ENCODE assay signal across 2 cellular contexts in the genomic region with DNA sequence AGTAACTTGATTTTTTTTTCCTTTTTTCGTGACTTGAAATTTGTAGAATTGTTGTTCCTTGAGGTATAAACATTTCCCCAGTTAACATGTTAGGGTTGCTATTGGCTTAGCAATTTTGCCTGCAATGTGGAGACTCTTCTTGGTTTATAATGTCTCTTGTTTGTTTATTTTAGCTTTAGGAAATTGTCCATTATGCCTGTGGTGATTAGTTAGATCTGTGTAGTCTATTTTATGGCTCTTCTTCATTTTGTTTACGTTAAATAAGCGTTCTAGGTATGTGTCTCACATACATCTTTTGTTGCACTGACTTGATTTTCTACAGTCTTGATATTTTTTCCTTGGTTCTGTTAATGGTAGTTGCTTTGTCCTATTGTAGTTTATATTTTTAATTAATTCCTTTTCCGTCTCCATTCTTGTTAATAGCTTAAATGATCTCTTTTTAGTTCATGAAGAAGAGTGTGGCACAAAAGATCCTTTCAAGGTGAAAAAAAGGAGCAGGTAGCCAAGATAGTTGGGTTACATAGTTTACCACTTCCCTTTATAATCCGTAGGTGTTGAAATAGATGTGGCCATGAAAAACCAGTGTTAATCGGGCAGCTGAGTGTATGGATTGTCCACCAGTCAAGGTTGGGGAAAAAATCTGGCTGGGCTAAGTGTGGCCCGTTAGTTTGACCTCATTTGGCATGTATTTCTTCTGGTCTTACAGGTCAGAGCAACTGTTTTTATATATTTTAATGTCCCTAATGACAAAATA.
TF ChIP-seq lines count a peak whose summit lies in the region.

No MANE protein-coding gene starts in this region.

TF ChIP-seq in IMR-90, 13 proteins besides CTCF, POLR2A, EP300 and RAD21:
- TF ChIP-seq RFX5 (IDR thresholded peaks at IDR 0.05; ENCODE audit: low read depth, low read length) (no peak), CHD1 (IDR thresholded peaks at IDR 0.05; ENCODE audit: low read depth, low read length) (no peak), CEBPB (IDR thresholded peaks at IDR 0.05; ENCODE audit: low read depth, low read length) (no peak), RCOR1 (IDR thresholded peaks at IDR 0.05; ENCODE audit: insufficient replicate concordance, low read length) (no peak), MAFK (IDR thresholded peaks at IDR 0.05; ENCODE audit: low read depth, low read length) (no peak), FOS (IDR thresholded peaks at IDR 0.05; ENCODE audit: low read depth, low read length) (no peak), MXI1 (IDR thresholded peaks at IDR 0.05; ENCODE audit: borderline replicate concordance, low read depth, low read length) (no peak), SMC3 (IDR thresholded peaks at IDR 0.05; ENCODE audit: low read depth, low read length) (no peak), MAZ (IDR thresholded peaks at IDR 0.05; ENCODE audit: borderline replicate concordance, low read depth, low read length) (no peak), NFE2L2 (IDR thresholded peaks at IDR 0.05; ENCODE audit: low read depth, low read length) (no peak), BHLHE40 (IDR thresholded peaks at IDR 0.05; ENCODE audit: low read depth, low read length) (no peak)
- TF ChIP-seq, protein P1, sequence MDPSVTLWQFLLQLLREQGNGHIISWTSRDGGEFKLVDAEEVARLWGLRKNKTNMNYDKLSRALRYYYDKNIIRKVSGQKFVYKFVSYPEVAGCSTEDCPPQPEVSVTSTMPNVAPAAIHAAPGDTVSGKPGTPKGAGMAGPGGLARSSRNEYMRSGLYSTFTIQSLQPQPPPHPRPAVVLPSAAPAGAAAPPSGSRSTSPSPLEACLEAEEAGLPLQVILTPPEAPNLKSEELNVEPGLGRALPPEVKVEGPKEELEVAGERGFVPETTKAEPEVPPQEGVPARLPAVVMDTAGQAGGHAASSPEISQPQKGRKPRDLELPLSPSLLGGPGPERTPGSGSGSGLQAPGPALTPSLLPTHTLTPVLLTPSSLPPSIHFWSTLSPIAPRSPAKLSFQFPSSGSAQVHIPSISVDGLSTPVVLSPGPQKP (IDR thresholded peaks at IDR 0.05; ENCODE audit: borderline replicate concordance, low read depth, low read length), result no peak
- TF ChIP-seq, protein P2, sequence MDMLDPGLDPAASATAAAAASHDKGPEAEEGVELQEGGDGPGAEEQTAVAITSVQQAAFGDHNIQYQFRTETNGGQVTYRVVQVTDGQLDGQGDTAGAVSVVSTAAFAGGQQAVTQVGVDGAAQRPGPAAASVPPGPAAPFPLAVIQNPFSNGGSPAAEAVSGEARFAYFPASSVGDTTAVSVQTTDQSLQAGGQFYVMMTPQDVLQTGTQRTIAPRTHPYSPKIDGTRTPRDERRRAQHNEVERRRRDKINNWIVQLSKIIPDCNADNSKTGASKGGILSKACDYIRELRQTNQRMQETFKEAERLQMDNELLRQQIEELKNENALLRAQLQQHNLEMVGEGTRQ (IDR thresholded peaks at IDR 0.05; ENCODE audit: low read depth, low read length), result no peak

TF ChIP-seq in K562, 482 proteins besides CTCF, POLR2A, EP300 and RAD21:
- TF ChIP-seq HMG20B (CRISPR knock-in tag; IDR thresholded peaks at IDR 0.05) (no peak), ADNP (tag; IDR thresholded peaks at IDR 0.05) (no peak), FOXK1 (CRISPR knock-in tag; IDR thresholded peaks at IDR 0.05; ENCODE audit: borderline replicate concordance) (no peak), SMARCC2 (IDR thresholded peaks at IDR 0.05; ENCODE audit: low read depth) (no peak), PHF21A (IDR thresholded peaks at IDR 0.05; ENCODE audit: borderline replicate concordance, low read depth) (no peak), PPARD (CRISPR knock-in tag; IDR thresholded peaks at IDR 0.05) (no peak), BCL6 (CRISPR knock-in tag; IDR thresholded peaks at IDR 0.05) (no peak), ZNF274 (IDR thresholded peaks at IDR 0.05; ENCODE audit: borderline replicate concordance, low read depth, low read length) (no peak), ZKSCAN1 (IDR thresholded peaks at IDR 0.05; ENCODE audit: low read depth, low read length) (no peak)
- TF ChIP-seq, protein P3, sequence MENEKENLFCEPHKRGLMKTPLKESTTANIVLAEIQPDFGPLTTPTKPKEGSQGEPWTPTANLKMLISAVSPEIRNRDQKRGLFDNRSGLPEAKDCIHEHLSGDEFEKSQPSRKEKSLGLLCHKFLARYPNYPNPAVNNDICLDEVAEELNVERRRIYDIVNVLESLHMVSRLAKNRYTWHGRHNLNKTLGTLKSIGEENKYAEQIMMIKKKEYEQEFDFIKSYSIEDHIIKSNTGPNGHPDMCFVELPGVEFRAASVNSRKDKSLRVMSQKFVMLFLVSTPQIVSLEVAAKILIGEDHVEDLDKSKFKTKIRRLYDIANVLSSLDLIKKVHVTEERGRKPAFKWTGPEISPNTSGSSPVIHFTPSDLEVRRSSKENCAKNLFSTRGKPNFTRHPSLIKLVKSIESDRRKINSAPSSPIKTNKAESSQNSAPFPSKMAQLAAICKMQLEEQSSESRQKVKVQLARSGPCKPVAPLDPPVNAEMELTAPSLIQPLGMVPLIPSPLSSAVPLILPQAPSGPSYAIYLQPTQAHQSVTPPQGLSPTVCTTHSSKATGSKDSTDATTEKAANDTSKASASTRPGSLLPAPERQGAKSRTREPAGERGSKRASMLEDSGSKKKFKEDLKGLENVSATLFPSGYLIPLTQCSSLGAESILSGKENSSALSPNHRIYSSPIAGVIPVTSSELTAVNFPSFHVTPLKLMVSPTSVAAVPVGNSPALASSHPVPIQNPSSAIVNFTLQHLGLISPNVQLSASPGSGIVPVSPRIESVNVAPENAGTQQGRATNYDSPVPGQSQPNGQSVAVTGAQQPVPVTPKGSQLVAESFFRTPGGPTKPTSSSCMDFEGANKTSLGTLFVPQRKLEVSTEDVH (IDR thresholded peaks at IDR 0.05; ENCODE audit: low read depth, partially characterized antibody), result no peak
- TF ChIP-seq, protein P4, sequence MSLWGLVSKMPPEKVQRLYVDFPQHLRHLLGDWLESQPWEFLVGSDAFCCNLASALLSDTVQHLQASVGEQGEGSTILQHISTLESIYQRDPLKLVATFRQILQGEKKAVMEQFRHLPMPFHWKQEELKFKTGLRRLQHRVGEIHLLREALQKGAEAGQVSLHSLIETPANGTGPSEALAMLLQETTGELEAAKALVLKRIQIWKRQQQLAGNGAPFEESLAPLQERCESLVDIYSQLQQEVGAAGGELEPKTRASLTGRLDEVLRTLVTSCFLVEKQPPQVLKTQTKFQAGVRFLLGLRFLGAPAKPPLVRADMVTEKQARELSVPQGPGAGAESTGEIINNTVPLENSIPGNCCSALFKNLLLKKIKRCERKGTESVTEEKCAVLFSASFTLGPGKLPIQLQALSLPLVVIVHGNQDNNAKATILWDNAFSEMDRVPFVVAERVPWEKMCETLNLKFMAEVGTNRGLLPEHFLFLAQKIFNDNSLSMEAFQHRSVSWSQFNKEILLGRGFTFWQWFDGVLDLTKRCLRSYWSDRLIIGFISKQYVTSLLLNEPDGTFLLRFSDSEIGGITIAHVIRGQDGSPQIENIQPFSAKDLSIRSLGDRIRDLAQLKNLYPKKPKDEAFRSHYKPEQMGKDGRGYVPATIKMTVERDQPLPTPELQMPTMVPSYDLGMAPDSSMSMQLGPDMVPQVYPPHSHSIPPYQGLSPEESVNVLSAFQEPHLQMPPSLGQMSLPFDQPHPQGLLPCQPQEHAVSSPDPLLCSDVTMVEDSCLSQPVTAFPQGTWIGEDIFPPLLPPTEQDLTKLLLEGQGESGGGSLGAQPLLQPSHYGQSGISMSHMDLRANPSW (CRISPR knock-in tag; IDR thresholded peaks at IDR 0.05), result no peak
